19 cellular contexts compared by ENCODE assay signal in the genomic region with DNA sequence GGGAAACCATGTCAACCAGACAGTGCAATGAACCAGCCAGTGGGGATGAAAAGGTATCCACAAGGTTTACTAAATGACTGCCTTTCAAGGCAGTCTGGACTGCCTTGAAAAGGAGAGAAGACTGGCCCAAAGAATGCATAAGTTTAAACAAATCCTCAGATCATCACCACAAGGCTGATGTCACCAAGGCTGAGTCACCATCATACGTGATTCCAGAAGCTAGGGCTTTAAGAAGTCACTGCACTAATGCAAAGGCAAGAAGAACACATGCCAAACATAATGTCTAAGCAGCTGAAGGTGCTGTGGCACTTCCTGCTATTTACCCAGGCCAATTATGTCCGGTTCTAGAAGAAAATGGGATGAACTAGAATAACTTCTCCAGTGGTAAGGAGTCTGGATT. TPM values are rescaled to one million over a fixed set of nuclear protein-coding genes. Genes with fewer than 3 reads are reported as not detected.
A peak's percentile ranks its signal among the peaks of the same experiment; 100 is the strongest.
DNase-seq lines count a peak whose midpoint lies in the region; ATAC-seq and TF ChIP-seq lines count a peak whose summit lies in the region.
"Had no signal": no experiment of that assay in that cellular context is flagged by ENCODE, and none has a peak within 500 bp of the region (broad histone marks: within the 10 kb centered on the region; RNA-seq: fewer than 3 reads in every experiment).

No MANE protein-coding gene starts in this region.

- no peak overlapping the region for H3K27ac Mint-ChIP-seq in HFFc6
- H3K27ac Mint-ChIP-seq: immature natural killer cell had no signal

- peaks cover 8% of the 10 kb centered on the region; the same call in 1 of the 2 replicates for H3K4me1 Mint-ChIP-seq in HFFc6 (ENCODE audit: low read depth)
- H3K4me1 Mint-ChIP-seq: immature natural killer cell had no signal

- no peak for ATAC-seq in left colon
- no peak for ATAC-seq in GM21825 (IDR thresholded peaks at IDR 0.05; ENCODE audit: unreplicated experiment)
- ATAC-seq: gastrocnemius medialis had no signal

- no peaks in the 10 kb centered on the region for H3K27me3 ChIP-seq in SJCRH30
- H3K27me3 ChIP-seq: BE2C, gastrocnemius medialis, testis had no signal

- no peaks in the 10 kb centered on the region for H3K36me3 Mint-ChIP-seq in HFFc6 (ENCODE audit: low read depth)
- H3K36me3 Mint-ChIP-seq: immature natural killer cell had no signal

- peaks cover 8% of the 10 kb centered on the region for H3K9me3 Mint-ChIP-seq in HFFc6

- H3K27me3 Mint-ChIP-seq in HFFc6 (ENCODE audit: insufficient read depth) = peaks cover 2% of the 10 kb centered on the region; the same call in 1 of the 2 replicates

- H3K4me3 Mint-ChIP-seq in HFFc6 = no peak overlapping the region
- H3K4me3 Mint-ChIP-seq: immature natural killer cell had no signal

- H3K4me1 ChIP-seq in SJCRH30 = no peaks in the 10 kb centered on the region
- H3K4me1 ChIP-seq: BE2C, gastrocnemius medialis, testis had no signal

- intact Hi-C loops in left colon (cut with DNase I, micrococcal nuclease) = no loop called here

- peak; percentile 21 for DNase-seq in AG10803 (ENCODE audit: low read depth)
- peak; percentile 66 for DNase-seq in HFFc6
- DNase-seq in SJCRH30 = peak; percentile 4
- peak; percentile 82 for DNase-seq in islet precursor cell
- DNase-seq in left colon = no peak
- no peak for DNase-seq in GM10266 (ENCODE audit: extremely low spot score)
- no peak for DNase-seq in NOMO-1 treated with DMSO at 0.1 percent for 48 hours (lab: John Stamatoyannopoulos, UW; ENCODE audit: unreplicated experiment)
- DNase-seq: BE2C; DMS79 treated with DMSO at 0.1 percent for 48 hours; effector CD8-positive, alpha-beta T cell; gastrocnemius medialis; immature natural killer cell; Kasumi-1; testis had no signal

- TF ChIP-seq CTCF in AG10803 (conservative IDR thresholded peaks at IDR 0.05; ENCODE audit: low read length) (no peak), HFFc6 (IDR thresholded peaks at IDR 0.05) (no peak), GM10266 (IDR thresholded peaks at IDR 0.05; ENCODE audit: control insufficient read depth, insufficient read depth, low read depth, missing control alignments) (no peak)

- H3K4me3 ChIP-seq in AG10803 (ENCODE audit: low read length) (no peak overlapping the region), SJCRH30 (no peak overlapping the region)
- H3K4me3 ChIP-seq: cardiac muscle cell, gastrocnemius medialis, SK-N-MC, testis had no signal

- no peaks in the 10 kb centered on the region for H3K36me3 ChIP-seq in SJCRH30
- H3K36me3 ChIP-seq: BE2C, cardiac muscle cell, gastrocnemius medialis had no signal

- no peak overlapping the region for H3K27ac ChIP-seq in SJCRH30
- H3K27ac ChIP-seq: cardiac muscle cell, gastrocnemius medialis, SK-N-MC, testis had no signal

- H3K9me3 ChIP-seq in SJCRH30 (replicated peaks) = no peaks in the 10 kb centered on the region
- H3K9me3 ChIP-seq: BE2C, gastrocnemius medialis, testis had no signal

RNA-seq across cellular contexts. Expression of gene ONECUT2, which starts 37.7 kb away (rescaled TPM):
- under 1 TPM; 0.10 to 0.40 (median 0.18) TPM for total RNA-seq in HFFc6 (2021; fragmentation: NEBNext Ultra II Directional; extraction: Animal tissue kit (Norgen Biotek cat#: 25700))
- total RNA-seq in SJCRH30 (2014; rRNA removed; shearing (Covaris generic)) = 1.9 and 2.2 TPM in 2 replicates
- total RNA-seq in left colon = under 1 TPM; 0.31 TPM
- total RNA-seq: mononuclear cell had no signal

RNA-seq across cellular contexts. Expression of gene ST8SIA3, which starts 45.1 kb away (rescaled TPM):
- not detected for total RNA-seq in HFFc6 (2021; fragmentation: NEBNext Ultra II Directional; extraction: Animal tissue kit (Norgen Biotek cat#: 25700))
- under 0.01 TPM in 1 of 2 replicates, not detected in the other for total RNA-seq in SJCRH30 (2014; rRNA removed; shearing (Covaris generic))
- total RNA-seq in left colon = under 1 TPM; 0.03 to 0.14 TPM
- total RNA-seq: cardiac muscle cell, gastrocnemius medialis, mononuclear cell, osteoblast had no signal

Comparison
In these comparisons a context has a peak if more than half of its experiments do, and no peak if none do; other contexts are left out.
1. DNase-seq: peak in AG10803 (single experiment), HFFc6 (single experiment), SJCRH30 (2 of 2) and islet precursor cell (single experiment); none in left colon (0 of 2), GM10266 (single experiment) and NOMO-1 treated with DMSO at 0.1 percent for 48 hours (single experiment).